Comparison of ENCODE assay signal across 21 cellular contexts in genomic region chr7:73856941-73857340, GRCh38. TPM values are rescaled to one million over a fixed set of nuclear protein-coding genes. Genes with fewer than 3 reads are reported as not detected.
A peak's percentile ranks its signal among the peaks of the same experiment; 100 is the strongest.
DNase-seq lines count a peak whose midpoint lies in the region; ATAC-seq and TF ChIP-seq lines count a peak whose summit lies in the region.
"Had no signal": no experiment of that assay in that cellular context is flagged by ENCODE, and none has a peak within 500 bp of the region (broad histone marks: within the 10 kb centered on the region; RNA-seq: fewer than 3 reads in every experiment).

No MANE protein-coding gene starts in this region.

- no peak overlapping the region for H3K27ac Mint-ChIP-seq in natural killer cell treated with Interleukin-12 subunit alpha and Interleukin-12 subunit beta and Interleukin-15 and Interleukin-18, amount 100 ng/mL, for 72 hours
- no peak overlapping the region for H3K27ac Mint-ChIP-seq in natural killer cell
- H3K27ac Mint-ChIP-seq: GM23338 had no signal

- intact Hi-C loops in natural killer cell (cut with micrococcal nuclease) (no loop called here), esophagus squamous epithelium (cut with DNase I) (loop anchor here (5.0 to 10.0 kb wide), 2 partner anchors 50 to 122 kb away; partner anchors contain the start of gene ABHD11)

- H2AK5ac ChIP-seq in trophoblast cell (ENCODE audit: low read length) (peak overlapping the region; percentile 63), mesenchymal stem cell (ENCODE audit: low read length, severe bottlenecking) (no peak overlapping the region)

- H3K23ac ChIP-seq in trophoblast cell (ENCODE audit: low read length) (no peak overlapping the region), mesenchymal stem cell (ENCODE audit: low read length in 2 of 2) (no peak overlapping the region)

- H3K4ac ChIP-seq in trophoblast cell (ENCODE audit: low read depth, low read length) (no peak overlapping the region), mesenchymal stem cell (ENCODE audit: low read depth in 1 of 2, low read length in 2 of 2) (no peak overlapping the region)

- no peak overlapping the region for H3K4me2 ChIP-seq in trophoblast cell (ENCODE audit: low read length)
- H3K4me2 ChIP-seq in mesenchymal stem cell (ENCODE audit: low read length, poor library complexity, severe bottlenecking), result no peak overlapping the region
- H3K4me2 ChIP-seq: GM23338, KMS-11, SK-N-SH had no signal

- H3K4me3 ChIP-seq in trophoblast cell (ENCODE audit: low read depth, low read length), result no peak overlapping the region
- H3K4me3 ChIP-seq in esophagus squamous epithelium, result no peak overlapping the region
- H3K4me3 ChIP-seq in mesenchymal stem cell (ENCODE audit: insufficient read depth in 1 of 2, low read depth in 1 of 2, low read length in 2 of 2), result no peak overlapping the region
- H3K4me3 ChIP-seq: GM23338 had no signal

- no peak for TF ChIP-seq POLR2A in esophagus squamous epithelium (IDR thresholded peaks at IDR 0.05)

- H4K91ac ChIP-seq in trophoblast cell (ENCODE audit: low read depth, low read length) (no peak overlapping the region), mesenchymal stem cell (ENCODE audit: low read length) (no peak overlapping the region)

- no peak overlapping the region for H3K18ac ChIP-seq in trophoblast cell (ENCODE audit: low read length)
- H3K18ac ChIP-seq in mesenchymal stem cell (ENCODE audit: low read depth in 1 of 2, low read length in 2 of 2), result no peak overlapping the region

- peak in 1 of 2 donors; percentile 17 for ATAC-seq in natural killer cell treated with Interleukin-12 subunit alpha and Interleukin-12 subunit beta and Interleukin-15 and Interleukin-18, amount 100 ng/mL, for 72 hours
- no peak for ATAC-seq in natural killer cell
- ATAC-seq: GM23338, HCT116 had no signal

- H3K27ac ChIP-seq in trophoblast cell (ENCODE audit: low read depth, low read length) (no peak overlapping the region), esophagus squamous epithelium (no peak overlapping the region), mesenchymal stem cell (ENCODE audit: low read length, poor library complexity, severe bottlenecking) (no peak overlapping the region)
- H3K27ac ChIP-seq: KMS-11 had no signal

- H4K8ac ChIP-seq in trophoblast cell (ENCODE audit: low read depth, low read length), result no peak overlapping the region
- no peak overlapping the region for H4K8ac ChIP-seq in mesenchymal stem cell (ENCODE audit: low read length)

- H3K36me3 ChIP-seq in trophoblast cell (ENCODE audit: control insufficient read depth in 1 of 2, insufficient read depth in 2 of 2, low read length in 2 of 2) (no peaks in the 10 kb centered on the region), esophagus squamous epithelium (no peaks in the 10 kb centered on the region), mesenchymal stem cell (ENCODE audit: control insufficient read depth in 1 of 2, insufficient read depth in 2 of 2, low read depth in 1 of 2, low read length in 2 of 2) (no peaks in the 10 kb centered on the region)

- no peak overlapping the region for H3K4me3 Mint-ChIP-seq in natural killer cell treated with Interleukin-12 subunit alpha and Interleukin-12 subunit beta and Interleukin-15 and Interleukin-18, amount 100 ng/mL, for 72 hours
- no peak overlapping the region for H3K4me3 Mint-ChIP-seq in natural killer cell
- H3K4me3 Mint-ChIP-seq: GM23338 had no signal

- H3K9me3 ChIP-seq in trophoblast cell (ENCODE audit: insufficient read depth, low read depth, low read length) (no peaks in the 10 kb centered on the region), esophagus squamous epithelium (no peaks in the 10 kb centered on the region), mesenchymal stem cell (ENCODE audit: control insufficient read depth, low read length) (no peaks in the 10 kb centered on the region)
- H3K9me3 ChIP-seq: SK-N-SH had no signal

- H3K9ac ChIP-seq in trophoblast cell (ENCODE audit: low read length), result no peak overlapping the region
- no peak overlapping the region for H3K9ac ChIP-seq in mesenchymal stem cell (ENCODE audit: low read length)
- H3K9ac ChIP-seq: KMS-11, SK-N-SH had no signal

- H3K9me3 Mint-ChIP-seq in natural killer cell treated with Interleukin-12 subunit alpha and Interleukin-12 subunit beta and Interleukin-15 and Interleukin-18, amount 100 ng/mL, for 72 hours, result no peaks in the 10 kb centered on the region
- no peaks in the 10 kb centered on the region for H3K9me3 Mint-ChIP-seq in natural killer cell

- H4K12ac ChIP-seq in trophoblast cell (ENCODE audit: low read depth, low read length), result no peak overlapping the region

- H2BK12ac ChIP-seq in trophoblast cell (ENCODE audit: low read length) (no peak overlapping the region), mesenchymal stem cell (ENCODE audit: low read length in 2 of 2) (no peak overlapping the region)

- H3K27me3 ChIP-seq in trophoblast cell (ENCODE audit: insufficient read depth, low read length), result no peaks in the 10 kb centered on the region
- peaks cover 0 to 15% (median 0%) of the 10 kb centered on the region in 4 donors for H3K27me3 ChIP-seq in esophagus squamous epithelium
- peaks cover 0 to 7% of the 10 kb centered on the region in 2 experiments for H3K27me3 ChIP-seq in mesenchymal stem cell (ENCODE audit: control insufficient read depth in 1 of 2, insufficient read depth in 1 of 2, low read length in 2 of 2)

- TF ChIP-seq CTCF in natural killer cell (IDR thresholded peaks at IDR 0.05) (no peak), esophagus squamous epithelium (IDR thresholded peaks at IDR 0.05) (no peak)

- no peak overlapping the region for H3K14ac ChIP-seq in trophoblast cell (ENCODE audit: low read length)
- H3K14ac ChIP-seq in mesenchymal stem cell (ENCODE audit: low read length in 2 of 2), result no peak overlapping the region

- no peak overlapping the region for H2BK15ac ChIP-seq in mesenchymal stem cell (ENCODE audit: low read depth, poor library complexity, severe bottlenecking)

- H2BK120ac ChIP-seq in trophoblast cell (ENCODE audit: insufficient read depth, low read length, poor library complexity) (no peak overlapping the region), mesenchymal stem cell (ENCODE audit: low read depth, low read length) (no peak overlapping the region)

- H2BK5ac ChIP-seq in trophoblast cell (ENCODE audit: low read depth, low read length, poor library complexity) (no peak overlapping the region), mesenchymal stem cell (ENCODE audit: low read depth, low read length, poor library complexity, severe bottlenecking) (no peak overlapping the region)

- peaks cover 17 to 32% of the 10 kb centered on the region in 2 donors for H3K27me3 Mint-ChIP-seq in natural killer cell treated with Interleukin-12 subunit alpha and Interleukin-12 subunit beta and Interleukin-15 and Interleukin-18, amount 100 ng/mL, for 72 hours
- peaks cover 12 to 19% of the 10 kb centered on the region in 2 donors for H3K27me3 Mint-ChIP-seq in natural killer cell (ENCODE audit: low read depth in 2 of 2)

- peaks cover 0 to 3% of the 10 kb centered on the region in 2 experiments for H3K4me1 ChIP-seq in trophoblast cell (ENCODE audit: control insufficient read depth in 1 of 2, insufficient read depth in 2 of 2, low read length in 2 of 2)
- H3K4me1 ChIP-seq in esophagus squamous epithelium, result peaks cover 9 to 16% (median 14%) of the 10 kb centered on the region in 3 donors
- H3K4me1 ChIP-seq in mesenchymal stem cell (ENCODE audit: control insufficient read depth, insufficient read depth, low read depth, low read length), result peaks cover 7% of the 10 kb centered on the region

- peaks cover 7 to 9% of the 10 kb centered on the region in 2 donors for H3K4me1 Mint-ChIP-seq in natural killer cell treated with Interleukin-12 subunit alpha and Interleukin-12 subunit beta and Interleukin-15 and Interleukin-18, amount 100 ng/mL, for 72 hours (ENCODE audit: low read depth in 2 of 2)
- H3K4me1 Mint-ChIP-seq in natural killer cell, result peaks cover 4 to 7% of the 10 kb centered on the region in 2 donors
- H3K4me1 Mint-ChIP-seq: GM23338 had no signal

- H3K36me3 Mint-ChIP-seq in natural killer cell treated with Interleukin-12 subunit alpha and Interleukin-12 subunit beta and Interleukin-15 and Interleukin-18, amount 100 ng/mL, for 72 hours, result no peaks in the 10 kb centered on the region
- no peaks in the 10 kb centered on the region for H3K36me3 Mint-ChIP-seq in natural killer cell

- DNase-seq in natural killer cell treated with Interleukin-12 subunit alpha and Interleukin-12 subunit beta and Interleukin-15 and Interleukin-18, amount 100 ng/mL, for 72 hours (ENCODE audit: low spot score), result peak; percentile 55
- no peak for DNase-seq in natural killer cell
- DNase-seq in islet precursor cell, result peak; percentile 46
- DNase-seq in trophoblast cell, result no peak
- DNase-seq in esophagus squamous epithelium (lab: John Stamatoyannopoulos, UW), result no peak
- DNase-seq in mesenchymal stem cell, result no peak
- no peak for DNase-seq in GM19240 (ENCODE audit: insufficient read length, low spot score)
- DNase-seq: EL; GF-D8; NCI-H1092 treated with DMSO at 0.1 percent for 48 hours; NCI-H146; NCI-H2029; NCI-H226; NCI-H524; NCI-H774; NK-92 treated with Interleukin-12 subunit alpha and Interleukin-12 subunit beta, amount 100 ng/mL, for 24 hours; SIG-M5; SK-N-SH had no signal

- H2AFZ ChIP-seq in trophoblast cell (ENCODE audit: insufficient read depth, low read length, poor library complexity) (no peak overlapping the region), mesenchymal stem cell (ENCODE audit: low read depth, low read length) (no peak overlapping the region)
- H2AFZ ChIP-seq: GM23338 had no signal

- no peaks in the 10 kb centered on the region for H3K79me2 ChIP-seq in trophoblast cell (ENCODE audit: control insufficient read depth, insufficient read depth, low read length, poor library complexity)

- no CpG with 5 or more reads among the region's 3 CpGs for WGBS in trophoblast cell (ENCODE audit: extremely low coverage, insufficient coverage, insufficient read length)
- WGBS in esophagus squamous epithelium, 2 donors, result 29% methylated on average over 2 of the region's 3 CpGs; no CpG with 5 or more reads in 1 of the 2 donors
- WGBS in mesenchymal stem cell, result 66% methylated on average over 3 of the region's 3 CpGs

- H3K79me1 ChIP-seq in trophoblast cell (ENCODE audit: low read length) (no peaks in the 10 kb centered on the region), mesenchymal stem cell (replicated peaks; ENCODE audit: low read length, poor library complexity, severe bottlenecking) (no peaks in the 10 kb centered on the region)

RNA-seq across cellular contexts. Expression of gene TMEM270, which starts 4.0 kb away (rescaled TPM):
- not detected for total RNA-seq in natural killer cell treated with Interleukin-12 subunit alpha and Interleukin-12 subunit beta and Interleukin-15 and Interleukin-18, amount 100 ng/mL, for 72 hours
- total RNA-seq in natural killer cell (not detected), esophagus squamous epithelium (not detected)
- not detected in 2 replicates for polyA plus RNA-seq in trophoblast cell (2013)
- polyA plus RNA-seq in mesenchymal stem cell (2013, experiment 1 of 2), result not detected
- polyA plus RNA-seq in mesenchymal stem cell (2013, experiment 2 of 2), result not detected
- total RNA-seq: GM23338 had no signal
- polyA plus RNA-seq: GM23338 had no signal

RNA-seq across cellular contexts. Expression of gene METTL27, which starts 14.6 kb away (rescaled TPM):
- not detected for total RNA-seq in natural killer cell treated with Interleukin-12 subunit alpha and Interleukin-12 subunit beta and Interleukin-15 and Interleukin-18, amount 100 ng/mL, for 72 hours
- total RNA-seq in natural killer cell (1 to 10 TPM in 1 of 3 donors, not detected in 2; 1.2 TPM), esophagus squamous epithelium (1 to 10 TPM in 1 of 4 donors, under 1 TPM in 1, not detected in 2; 0.34 to 4.4 TPM)
- polyA plus RNA-seq in trophoblast cell (2013), result 1.3 and 1.5 TPM in 2 replicates
- polyA plus RNA-seq in mesenchymal stem cell (2013, experiment 1 of 2), result 0.83 TPM
- 1.00 TPM for polyA plus RNA-seq in mesenchymal stem cell (2013, experiment 2 of 2)

RNA-seq across cellular contexts. Expression of gene CLDN4, which starts 26.1 kb away (rescaled TPM):
- total RNA-seq in natural killer cell treated with Interleukin-12 subunit alpha and Interleukin-12 subunit beta and Interleukin-15 and Interleukin-18, amount 100 ng/mL, for 72 hours, result not detected
- under 1 TPM; 0.09 to 0.30 (median 0.20) TPM for total RNA-seq in natural killer cell
- polyA plus RNA-seq in trophoblast cell (2013), result 166 and 180 TPM in 2 replicates
- 100 to 1,000 TPM in 3 of 4 donors, 10 to 100 TPM in 1; 99.4 to 436 (median 200) TPM for total RNA-seq in esophagus squamous epithelium
- polyA plus RNA-seq in mesenchymal stem cell (2013, experiment 1 of 2), result 0.18 TPM
- polyA plus RNA-seq in mesenchymal stem cell (2013, experiment 2 of 2), result 0.14 TPM

Comparison
In these comparisons a context has a peak if more than half of its experiments do, and no peak if none do; other contexts are left out.
1. DNase-seq: peak in natural killer cell treated with Interleukin-12 subunit alpha and Interleukin-12 subunit beta and Interleukin-15 and Interleukin-18, amount 100 ng/mL, for 72 hours (single experiment) and islet precursor cell (single experiment); none in natural killer cell (single experiment), trophoblast cell (0 of 2), esophagus squamous epithelium (single experiment), mesenchymal stem cell (single experiment) and GM19240 (single experiment).
2. RNA of gene CLDN4, which starts 26.1 kb away (total RNA-seq): 99.4 to 436 TPM in esophagus squamous epithelium; 0.09 to 0.30 TPM in natural killer cell and not detected in natural killer cell treated with Interleukin-12 subunit alpha and Interleukin-12 subunit beta and Interleukin-15 and Interleukin-18, amount 100 ng/mL, for 72 hours; every median in the first group is over 10 times any median in the second.